In the genomic region with DNA sequence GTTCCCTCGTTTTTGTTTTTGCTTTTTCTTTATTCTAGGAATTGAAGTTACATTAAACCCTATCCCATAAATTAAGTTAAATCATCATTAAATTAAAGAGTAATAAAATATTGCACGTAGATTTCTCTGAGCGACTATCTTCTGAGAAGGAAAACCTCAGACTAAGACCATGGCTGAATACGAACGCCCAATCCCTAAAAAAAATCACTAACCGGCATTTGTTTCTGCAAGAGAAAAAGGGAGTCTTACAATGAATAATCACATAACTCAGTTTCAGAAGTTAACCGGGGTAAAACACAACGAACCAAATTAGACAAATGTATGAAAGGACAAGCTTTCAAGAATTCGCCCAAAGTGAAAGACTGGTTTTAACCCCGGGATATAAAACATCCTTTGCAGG, we compare ENCODE assay signal across 9 cellular contexts. TPM values are rescaled to one million over a fixed set of nuclear protein-coding genes. Genes with fewer than 3 reads are reported as not detected.
DNase-seq lines count a peak whose midpoint lies in the region; ATAC-seq, FAIRE-seq and TF ChIP-seq lines count a peak whose summit lies in the region.
"Had no signal": no experiment of that assay in that cellular context is flagged by ENCODE, and none has a peak within 500 bp of the region (broad histone marks: within the 10 kb centered on the region; RNA-seq: fewer than 3 reads in every experiment).

No MANE protein-coding gene starts in this region.

- H3K27me3 ChIP-seq in Caco-2 (replicated peaks; ENCODE audit: control insufficient read depth, insufficient read depth, low read length): no peaks in the 10 kb centered on the region
- H3K27me3 ChIP-seq in bronchial epithelial cell (ENCODE audit: control insufficient read depth, insufficient read depth, low read length): no peaks in the 10 kb centered on the region

- no peaks in the 10 kb centered on the region for H3K4me1 Mint-ChIP-seq in Caco-2 (ENCODE audit: low read depth, unreplicated experiment)
- H3K4me1 Mint-ChIP-seq in IgD-negative memory B cell: peaks cover 10 to 24% (median 13%) of the 10 kb centered on the region in 3 donors
- H3K4me1 Mint-ChIP-seq in natural killer cell treated with Interleukin-12 subunit alpha and Interleukin-12 subunit beta and Interleukin-15 and Interleukin-18, amount 100 ng/mL, for 72 hours (ENCODE audit: low read depth in 2 of 2): peaks cover 23% of the 10 kb centered on the region in 2 donors

- peak overlapping the region; percentile 66 for H3K4me3 ChIP-seq in Caco-2 (ENCODE audit: low read depth, low read length)
- H3K4me3 ChIP-seq in bronchial epithelial cell (ENCODE audit: low read depth, low read length): peak overlapping the region; percentile 66

- H3K9me3 Mint-ChIP-seq in Caco-2 (ENCODE audit: unreplicated experiment) (no peaks in the 10 kb centered on the region), IgD-negative memory B cell (peaks cover 0 to 4% (median 0%) of the 10 kb centered on the region in 3 donors)
- H3K9me3 Mint-ChIP-seq in natural killer cell treated with Interleukin-12 subunit alpha and Interleukin-12 subunit beta and Interleukin-15 and Interleukin-18, amount 100 ng/mL, for 72 hours: no peaks in the 10 kb centered on the region

- FAIRE-seq in bronchial epithelial cell (lab: Jason Lieb, UNC): no peak

- peaks cover 14% of the 10 kb centered on the region for H3K36me3 Mint-ChIP-seq in Caco-2 (ENCODE audit: insufficient read depth, unreplicated experiment)
- H3K36me3 Mint-ChIP-seq in IgD-negative memory B cell: no peaks in the 10 kb centered on the region
- no peaks in the 10 kb centered on the region for H3K36me3 Mint-ChIP-seq in natural killer cell treated with Interleukin-12 subunit alpha and Interleukin-12 subunit beta and Interleukin-15 and Interleukin-18, amount 100 ng/mL, for 72 hours

- H3K4me1 ChIP-seq in Caco-2: no peaks in the 10 kb centered on the region

- H3K27me3 Mint-ChIP-seq in Caco-2 (ENCODE audit: insufficient read depth, unreplicated experiment): no peaks in the 10 kb centered on the region
- H3K27me3 Mint-ChIP-seq in IgD-negative memory B cell: peaks cover 25% of the 10 kb centered on the region
- H3K27me3 Mint-ChIP-seq in natural killer cell treated with Interleukin-12 subunit alpha and Interleukin-12 subunit beta and Interleukin-15 and Interleukin-18, amount 100 ng/mL, for 72 hours: peaks cover 10 to 20% of the 10 kb centered on the region in 2 donors

- no peak for TF ChIP-seq CTCF in Caco-2 (IDR thresholded peaks at IDR 0.05; ENCODE audit: insufficient read depth in 1 of 2, low read depth in 1 of 2, low read length in 1 of 2, severe bottlenecking in 1 of 2, unreplicated experiment in 1 of 2)
- TF ChIP-seq CTCF in bronchial epithelial cell (IDR thresholded peaks at IDR 0.05; ENCODE audit: insufficient read depth, low read length, severe bottlenecking): no peak

- CTCF ChIA-PET in Caco-2 (lab: Charles Lee): interaction anchor here (1.8 kb wide), 1 partner anchor 92 kb away, joined by 4 read pairs; no protein-coding TSS in a partner anchor

- POLR2A ChIA-PET in Caco-2 (lab: Charles Lee): no interaction called here

- intact Hi-C loops in Caco-2 (cut with micrococcal nuclease; ENCODE audit: unreplicated experiment): no loop called here

- H3K36me3 ChIP-seq in Caco-2 (ENCODE audit: control insufficient read depth, insufficient read depth, low read length): no peaks in the 10 kb centered on the region
- H3K36me3 ChIP-seq in bronchial epithelial cell (ENCODE audit: control insufficient read depth, insufficient read depth, low read length): no peaks in the 10 kb centered on the region

- H3K4me3 Mint-ChIP-seq in Caco-2 (ENCODE audit: unreplicated experiment) (peak overlapping the region; percentile 100), IgD-negative memory B cell (peak overlapping the region; percentile 25 to 100 (median 98))
- H3K4me3 Mint-ChIP-seq in natural killer cell treated with Interleukin-12 subunit alpha and Interleukin-12 subunit beta and Interleukin-15 and Interleukin-18, amount 100 ng/mL, for 72 hours: peak overlapping the region; percentile 95

- BruUV-seq in Caco-2 (replicated peaks; lab: Mats Ljungman, UMichigan): no TSS peak

- H3K9me3 ChIP-seq in Caco-2: no peaks in the 10 kb centered on the region

- DNase-seq in Caco-2 (no peak), bronchial epithelial cell (ENCODE audit: low read depth) (peak; percentile 23), NCI-H1930 (lab: John Stamatoyannopoulos, UW) (no peak)
- DNase-seq in natural killer cell treated with Interleukin-12 subunit alpha and Interleukin-12 subunit beta and Interleukin-15 and Interleukin-18, amount 100 ng/mL, for 72 hours (ENCODE audit: low spot score): no peak
- DNase-seq in activated CD8-positive, alpha-beta memory T cell treated with anti-CD3 and anti-CD28 coated beads for 24 hours: no peak

- H3K27ac Mint-ChIP-seq in Caco-2 (ENCODE audit: unreplicated experiment) (no peak overlapping the region), IgD-negative memory B cell (peak overlapping the region in 1 of 3 donors; percentile 65)
- H3K27ac Mint-ChIP-seq in natural killer cell treated with Interleukin-12 subunit alpha and Interleukin-12 subunit beta and Interleukin-15 and Interleukin-18, amount 100 ng/mL, for 72 hours: peak overlapping the region; percentile 98 to 99

- ATAC-seq in natural killer cell treated with Interleukin-12 subunit alpha and Interleukin-12 subunit beta and Interleukin-15 and Interleukin-18, amount 100 ng/mL, for 72 hours: no peak
- ATAC-seq in GM21515 (IDR thresholded peaks at IDR 0.05; ENCODE audit: unreplicated experiment): no peak
- ATAC-seq in GM19455 (IDR thresholded peaks at IDR 0.05; ENCODE audit: unreplicated experiment): no peak

RNA-seq across cellular contexts. Expression of gene PIK3R3, which starts 1.3 kb away (rescaled TPM):
- total RNA-seq in Caco-2 (2022) (2.2 and 3.6 TPM in 2 replicates), bronchial epithelial cell (1.8 and 4.0 TPM in 2 replicates)
- polyA plus RNA-seq in IgD-negative memory B cell: 0.24 TPM
- 1 to 10 TPM; 3.3 to 7.4 TPM for total RNA-seq in natural killer cell treated with Interleukin-12 subunit alpha and Interleukin-12 subunit beta and Interleukin-15 and Interleukin-18, amount 100 ng/mL, for 72 hours

RNA-seq across cellular contexts. Expression of gene TSPAN1, which starts 43.8 kb away (rescaled TPM):
- total RNA-seq in Caco-2 (2022) (0.34 and 0.44 TPM in 2 replicates), bronchial epithelial cell (42.1 and 49.4 TPM in 2 replicates)
- not detected for polyA plus RNA-seq in IgD-negative memory B cell
- total RNA-seq in natural killer cell treated with Interleukin-12 subunit alpha and Interleukin-12 subunit beta and Interleukin-15 and Interleukin-18, amount 100 ng/mL, for 72 hours: not detected
- total RNA-seq: SK-MEL-5 had no signal

RNA-seq across cellular contexts. Expression of gene P3R3URF, which starts 45.2 kb away (rescaled TPM):
- total RNA-seq in Caco-2 (2022) (not detected in 2 replicates), bronchial epithelial cell (not detected in 2 replicates)
- polyA plus RNA-seq in IgD-negative memory B cell: not detected
- total RNA-seq in natural killer cell treated with Interleukin-12 subunit alpha and Interleukin-12 subunit beta and Interleukin-15 and Interleukin-18, amount 100 ng/mL, for 72 hours: not detected
- total RNA-seq: SK-MEL-5 had no signal

Comparison
In these comparisons a context has a peak if more than half of its experiments do, and no peak if none do; other contexts are left out.
1. RNA of gene TSPAN1, which starts 43.8 kb away (total RNA-seq): 42.1 to 49.4 TPM in bronchial epithelial cell; 0.34 to 0.44 TPM in Caco-2 and not detected in natural killer cell treated with Interleukin-12 subunit alpha and Interleukin-12 subunit beta and Interleukin-15 and Interleukin-18, amount 100 ng/mL, for 72 hours; every median in the first group is over 10 times any median in the second.
2. Peak in every context shown above with its lines, with median percentiles within 50 percentile points of each other: H3K4me3 Mint-ChIP-seq.